10 cellular contexts compared by ENCODE assay signal in the genomic region with DNA sequence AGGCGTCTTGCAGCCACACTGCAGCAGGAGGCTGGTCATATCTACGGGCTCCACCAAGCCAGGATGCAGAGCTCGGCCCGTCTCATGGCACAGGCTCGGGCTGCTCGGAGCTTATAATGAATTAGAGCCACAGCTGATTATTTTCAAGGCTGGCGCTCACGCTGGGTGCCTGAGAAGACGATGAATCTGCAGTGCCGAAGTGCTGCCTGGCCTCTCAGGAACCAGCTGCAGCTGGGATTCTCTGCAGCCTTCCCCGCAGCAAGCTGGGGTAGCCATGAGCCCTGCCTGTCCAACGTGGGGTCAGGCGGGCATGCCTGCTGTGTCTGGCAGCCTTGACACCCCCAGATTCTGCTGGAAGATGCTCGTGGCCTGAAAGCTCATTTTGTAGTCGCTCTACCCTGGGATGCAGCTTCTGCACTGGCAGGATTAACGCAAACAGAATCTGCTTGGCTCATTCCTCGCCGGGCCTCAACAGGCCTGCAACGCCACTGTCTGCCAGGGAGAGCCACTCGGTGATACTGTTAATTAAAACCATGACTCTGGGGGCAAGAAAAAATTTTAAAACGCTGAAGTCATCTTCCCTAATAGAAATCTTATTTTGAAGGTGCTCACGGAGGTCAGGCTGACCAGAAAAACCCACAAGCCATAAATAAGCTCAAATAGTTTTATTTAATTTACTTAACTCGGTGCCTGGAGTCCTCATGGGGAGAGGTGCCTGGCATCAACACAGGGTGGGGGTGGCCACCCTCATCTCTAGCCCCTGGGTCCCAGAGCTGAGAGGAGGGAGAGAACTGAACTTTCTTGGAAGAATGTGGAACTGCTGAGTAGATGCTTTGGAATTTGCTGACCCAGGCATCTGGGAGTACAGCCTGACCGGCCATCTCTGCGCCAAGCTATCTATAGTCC.
A peak's percentile ranks its signal among the peaks of the same experiment; 100 is the strongest.
DNase-seq lines count a peak whose midpoint lies in the region; ATAC-seq, FAIRE-seq and TF ChIP-seq lines count a peak whose summit lies in the region.
"Had no signal": no experiment of that assay in that cellular context is flagged by ENCODE, and none has a peak within 500 bp of the region (broad histone marks: within the 10 kb centered on the region; RNA-seq: fewer than 3 reads in every experiment).

No MANE protein-coding gene starts in this region.

- TF ChIP-seq RAD21 in SK-N-SH (IDR thresholded peaks at IDR 0.05; ENCODE audit: low read length) = no peak

- no peak overlapping the region for H2AFZ ChIP-seq in DND-41 (ENCODE audit: low read depth, low read length)
- H2AFZ ChIP-seq in SK-N-SH (ENCODE audit: low read depth) = no peak overlapping the region
- H2AFZ ChIP-seq in PC-9 = no peak overlapping the region
- H2AFZ ChIP-seq in Karpas-422 (ENCODE audit: low read length) = no peak overlapping the region

- 29% methylated on average over 21 of the region's 25 CpGs for WGBS in SK-N-SH (ENCODE audit: low lambda C conversion rate)
- 71 to 78% methylated on average over 25 of the region's 25 CpGs for WGBS in heart right ventricle, 2 donors

- no peaks in the 10 kb centered on the region for H3K9me3 ChIP-seq in DND-41 (ENCODE audit: insufficient read depth, low read length, severe bottlenecking)
- no peaks in the 10 kb centered on the region for H3K9me3 ChIP-seq in SK-N-SH
- H3K9me3 ChIP-seq in heart right ventricle = no peaks in the 10 kb centered on the region
- H3K9me3 ChIP-seq in PC-9 (ENCODE audit: insufficient read depth, low read depth) = no peaks in the 10 kb centered on the region
- H3K9me3 ChIP-seq in Karpas-422 (ENCODE audit: low read length) = no peaks in the 10 kb centered on the region
- H3K9me3 ChIP-seq: neutrophil had no signal

- no peak overlapping the region for H3K9ac ChIP-seq in DND-41 (ENCODE audit: low read depth, low read length)
- H3K9ac ChIP-seq in SK-N-SH = no peak overlapping the region
- no peak overlapping the region for H3K9ac ChIP-seq in Karpas-422 (ENCODE audit: low read length)

- peaks cover 88% of the 10 kb centered on the region for H4K20me1 ChIP-seq in DND-41 (ENCODE audit: insufficient read depth, low read length)
- H4K20me1 ChIP-seq in SK-N-SH (ENCODE audit: insufficient read depth) = no peaks in the 10 kb centered on the region
- H4K20me1 ChIP-seq in PC-9 (ENCODE audit: insufficient read depth) = no peaks in the 10 kb centered on the region
- H4K20me1 ChIP-seq in Karpas-422 (ENCODE audit: insufficient read depth, low read depth, low read length) = no peaks in the 10 kb centered on the region

- no peak overlapping the region for H3K4me3 ChIP-seq in DND-41 (ENCODE audit: low read depth in 1 of 2, low read length in 2 of 2)
- no peak overlapping the region; a peak in 1 of 4 replicates for H3K4me3 ChIP-seq in SK-N-SH (ENCODE audit: low read depth in 2 of 2, low read length in 1 of 2)
- H3K4me3 ChIP-seq in heart right ventricle = no peak overlapping the region
- H3K4me3 ChIP-seq in PC-9 = no peak overlapping the region
- no peak overlapping the region for H3K4me3 ChIP-seq in Karpas-422 (ENCODE audit: low read length)

- H3K4me2 ChIP-seq in DND-41 (ENCODE audit: insufficient read depth, low read length) = 0 out of 2 replicates have a peak overlapping the region, but pooled peaks have one; percentile 5
- H3K4me2 ChIP-seq in SK-N-SH = no peak overlapping the region
- no peak overlapping the region for H3K4me2 ChIP-seq in PC-9
- no peak overlapping the region for H3K4me2 ChIP-seq in Karpas-422 (ENCODE audit: low read depth, low read length, poor library complexity, severe bottlenecking)

- H3K79me2 ChIP-seq in DND-41 (ENCODE audit: insufficient read depth, low read length) (peaks cover 96% of the 10 kb centered on the region), SK-N-SH (ENCODE audit: insufficient read depth) (no peaks in the 10 kb centered on the region), PC-9 (ENCODE audit: low read depth) (no peaks in the 10 kb centered on the region), Karpas-422 (ENCODE audit: low read length) (no peaks in the 10 kb centered on the region)

- H3K27me3 ChIP-seq in DND-41 (ENCODE audit: insufficient read depth, low read length, poor library complexity) = no peaks in the 10 kb centered on the region
- no peaks in the 10 kb centered on the region for H3K27me3 ChIP-seq in SK-N-SH (ENCODE audit: insufficient read depth)
- H3K27me3 ChIP-seq in heart right ventricle = peaks cover 0 to 5% (median 0%) of the 10 kb centered on the region in 7 donors
- peaks cover 29% of the 10 kb centered on the region for H3K27me3 ChIP-seq in PC-9 (ENCODE audit: insufficient read depth, low read depth)
- H3K27me3 ChIP-seq in Karpas-422 (ENCODE audit: low read length) = no peaks in the 10 kb centered on the region
- H3K27me3 ChIP-seq: neutrophil had no signal

- no peak for DNase-seq in DND-41
- peak; percentile 57 for DNase-seq in SK-N-SH
- no peak for DNase-seq in heart right ventricle
- DNase-seq in sciatic nerve (ENCODE audit: low spot score) = no peak
- no peak for DNase-seq in PC-9
- DNase-seq in H54 (ENCODE audit: insufficient read length, low spot score) = no peak
- no peak for DNase-seq in Karpas-422
- no peak for DNase-seq in activated CD4-positive, alpha-beta T cell treated with anti-CD3 and anti-CD28 coated beads for 1 hour
- DNase-seq: stimulated activated naive CD4-positive, alpha-beta T cell treated with Interleukin-2 at 50 U/mL for 16 hours had no signal

- no peaks in the 10 kb centered on the region for H3F3A ChIP-seq in SK-N-SH (replicated peaks; ENCODE audit: insufficient read depth)
- H3F3A ChIP-seq in PC-9 (ENCODE audit: insufficient read depth, low read depth) = no peaks in the 10 kb centered on the region

- CTCF ChIA-PET in SK-N-SH (lab: Yijun Ruan, JAX) = interaction anchor here (0.6 to 1.9 kb wide), 7 partner anchors 9 to 1833 kb away, joined by 3 to 8 read pairs (median 4); no protein-coding TSS in a partner anchor
- CTCF ChIA-PET in PC-9 (lab: Charles Lee) = no interaction called here

- no peak for TF ChIP-seq POLR2A in H54 (IDR thresholded peaks at IDR 0.05; ENCODE audit: low read depth, low read length)

- POLR2A ChIA-PET in SK-N-SH (lab: Yijun Ruan, JAX) (no interaction called here), PC-9 (lab: Charles Lee; ENCODE audit: unreplicated experiment) (interaction anchor here (0.6 kb wide), 2 partner anchors 181 to 1488 kb away, joined by 3 to 5 read pairs; no protein-coding TSS in a partner anchor)

- H3K27ac ChIP-seq in DND-41 (ENCODE audit: low read length) (peak overlapping the region; percentile 62), SK-N-SH (ENCODE audit: low read depth in 2 of 2, low read length in 1 of 2) (peak overlapping the region in 1 of 2 experiments; percentile 58; a peak in 1 of 4 replicates), heart right ventricle (peak overlapping the region in 2 of 10 donors; percentile 25 to 37), PC-9 (no peak overlapping the region), Karpas-422 (ENCODE audit: low read length) (no peak overlapping the region)

- peak in 1 of 2 experiments; percentile 12; a peak in 2 of 4 replicates for TF ChIP-seq EP300 in SK-N-SH (IDR thresholded peaks at IDR 0.05; ENCODE audit: borderline replicate concordance in 1 of 2, low read depth in 1 of 2, low read length in 1 of 2)

- BruUV-seq in PC-9 (replicated peaks; lab: Mats Ljungman, UMichigan) = no TSS peak

- no peaks in the 10 kb centered on the region for H3K9me2 ChIP-seq in SK-N-SH
- H3K9me2 ChIP-seq in PC-9 (ENCODE audit: insufficient read depth) = no peaks in the 10 kb centered on the region
- no peaks in the 10 kb centered on the region for H3K9me2 ChIP-seq in Karpas-422 (replicated peaks; ENCODE audit: insufficient read depth, low read length)

- H3K36me3 ChIP-seq in DND-41 (ENCODE audit: insufficient read depth, low read length) (peaks cover 85% of the 10 kb centered on the region), SK-N-SH (replicated peaks in 1 of 2; ENCODE audit: control insufficient read depth in 1 of 2, insufficient read depth in 2 of 2, low read length in 1 of 2) (no peaks in the 10 kb centered on the region), heart right ventricle (no peaks in the 10 kb centered on the region), PC-9 (ENCODE audit: low read depth) (no peaks in the 10 kb centered on the region), Karpas-422 (ENCODE audit: insufficient read depth, low read length) (no peaks in the 10 kb centered on the region)
- H3K36me3 ChIP-seq: neutrophil had no signal

- no peak for FAIRE-seq in H54 (lab: Jason Lieb, UNC)

- no peak for ATAC-seq in DND-41 (ENCODE audit: insufficient read depth, low read depth)
- ATAC-seq in heart right ventricle = peak in 5 of 8 donors; percentile 20 to 55 (median 35)
- ATAC-seq in sciatic nerve = peak; percentile 70

- H3K4me1 ChIP-seq in DND-41 (ENCODE audit: insufficient read depth, low read length) (peaks cover 81% of the 10 kb centered on the region), SK-N-SH (ENCODE audit: control insufficient read depth in 1 of 2, insufficient read depth in 2 of 2, low read depth in 1 of 2, low read length in 1 of 2) (peaks cover 0 to 19% of the 10 kb centered on the region in 2 experiments; a peak in 2 of 4 replicates), heart right ventricle (peaks cover 3 to 46% (median 23%) of the 10 kb centered on the region in 9 donors), PC-9 (replicated peaks; ENCODE audit: insufficient read depth) (no peaks in the 10 kb centered on the region), Karpas-422 (ENCODE audit: low read length) (no peaks in the 10 kb centered on the region)

- TF ChIP-seq CTCF in DND-41 (IDR thresholded peaks at IDR 0.05; ENCODE audit: borderline replicate concordance, extremely low read depth, low read length, poor library complexity, severe bottlenecking) (no peak), SK-N-SH (IDR thresholded peaks at IDR 0.05) (no peak), heart right ventricle (IDR thresholded peaks at IDR 0.05) (no peak), PC-9 (conservative IDR thresholded peaks at IDR 0.05) (no peak)

- intact Hi-C loops in heart right ventricle (cut with DNase I) = loop anchor here in 4 of 10 donors (5.0 to 10.0 kb wide), 5 partner anchors 70 to 1832 kb away; no protein-coding TSS in a partner anchor
- intact Hi-C loops in sciatic nerve (cut with DNase I) = no loop called here
- intact Hi-C loops in PC-9 (cut with micrococcal nuclease; ENCODE audit: unreplicated experiment) = no loop called here

TF ChIP-seq in SK-N-SH, 30 proteins besides CTCF, POLR2A, EP300 and RAD21 (continues in another document):
- TF ChIP-seq EZH2phosphoT487 (IDR thresholded peaks at IDR 0.05; ENCODE audit: borderline replicate concordance, low read depth) = no peak
- no peak for TF ChIP-seq TAF1 (IDR thresholded peaks at IDR 0.05; ENCODE audit: borderline replicate concordance, low read depth, low read length)
- no peak for TF ChIP-seq TEAD4 (IDR thresholded peaks at IDR 0.05; ENCODE audit: borderline replicate concordance, insufficient read depth)
- no peak for TF ChIP-seq RCOR1 (IDR thresholded peaks at IDR 0.05; ENCODE audit: low read length)
- no peak for TF ChIP-seq ELF1 (IDR thresholded peaks at IDR 0.05)
- no peak for TF ChIP-seq YY1 (IDR thresholded peaks at IDR 0.05; ENCODE audit: low read depth)
- TF ChIP-seq, protein P1, sequence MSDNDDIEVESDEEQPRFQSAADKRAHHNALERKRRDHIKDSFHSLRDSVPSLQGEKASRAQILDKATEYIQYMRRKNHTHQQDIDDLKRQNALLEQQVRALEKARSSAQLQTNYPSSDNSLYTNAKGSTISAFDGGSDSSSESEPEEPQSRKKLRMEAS (IDR thresholded peaks at IDR 0.05; ENCODE audit: low read depth) = no peak
